9 cellular contexts compared by ENCODE assay signal in the genomic region with DNA sequence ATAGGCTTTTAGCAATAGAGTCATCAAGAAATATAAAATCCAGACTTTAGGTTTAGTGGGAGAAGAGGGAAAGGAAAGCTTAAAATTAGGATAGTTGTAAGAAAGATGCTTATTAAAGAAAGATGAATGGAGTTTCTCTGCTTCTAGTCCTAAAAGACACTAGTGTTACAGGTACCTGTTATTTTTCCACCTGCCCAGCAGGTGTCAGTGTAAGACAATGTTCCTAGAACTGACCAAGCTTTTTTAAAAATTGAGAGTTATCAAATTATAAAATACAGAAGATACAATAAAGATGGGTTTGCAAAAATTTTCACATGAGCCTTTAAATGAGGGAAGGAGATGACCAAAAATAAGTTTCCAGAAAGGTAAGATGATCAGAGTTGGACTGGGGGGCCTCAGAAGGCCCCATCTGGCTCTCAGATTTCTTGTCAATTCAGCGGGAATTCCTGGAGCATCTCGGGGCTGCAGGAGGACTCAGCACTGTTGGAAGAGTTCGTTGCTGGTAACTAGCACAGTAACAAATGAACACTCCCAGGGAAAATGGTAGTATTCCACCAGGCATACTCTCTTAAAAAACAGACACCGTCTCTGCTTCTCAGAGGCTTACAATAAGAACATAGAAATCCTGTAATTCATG.
DNase-seq lines count a peak whose midpoint lies in the region; ATAC-seq, FAIRE-seq and TF ChIP-seq lines count a peak whose summit lies in the region.
"Had no signal": no experiment of that assay in that cellular context is flagged by ENCODE, and none has a peak within 500 bp of the region (broad histone marks: within the 10 kb centered on the region; RNA-seq: fewer than 3 reads in every experiment).

No MANE protein-coding gene starts in this region.

- dilution Hi-C loops in keratinocyte (cut with MboI; ENCODE audit: extremely low pct_ligation_motif_present, low sequenced_read_pairs): no loop called here

- H3K27ac Mint-ChIP-seq in activated naive CD8-positive, alpha-beta T cell treated with anti-CD3 and anti-CD28 coated beads, Interleukin-2, amount 10 ng/mL, durations not matched to agents 7 days and 5 days: no peak overlapping the region

- FAIRE-seq in keratinocyte (lab: Jason Lieb, UNC): no peak

- no peaks in the 10 kb centered on the region for H4K20me1 ChIP-seq in keratinocyte (ENCODE audit: control insufficient read depth, extremely low read depth, insufficient read depth, low read length)

- H3K9me3 ChIP-seq in keratinocyte (ENCODE audit: control insufficient read depth, low read depth, low read length): no peaks in the 10 kb centered on the region

- H3K27me3 ChIP-seq in keratinocyte (ENCODE audit: control insufficient read depth, extremely low read depth, insufficient read depth, low read length): peaks cover 4% of the 10 kb centered on the region

- H3K36me3 ChIP-seq in keratinocyte (ENCODE audit: control insufficient read depth in 2 of 2, extremely low read depth in 1 of 2, insufficient read depth in 2 of 2, low read length in 2 of 2): no peaks in the 10 kb centered on the region

- ATAC-seq in activated naive CD8-positive, alpha-beta T cell treated with anti-CD3 and anti-CD28 coated beads, Interleukin-2, amount 10 ng/mL, durations not matched to agents 7 days and 5 days (ENCODE audit: low read depth): peak; percentile 30
- ATAC-seq in GM18517 (IDR thresholded peaks at IDR 0.05; ENCODE audit: unreplicated experiment): no peak
- ATAC-seq in GM21381 (IDR thresholded peaks at IDR 0.05; ENCODE audit: unreplicated experiment): no peak

- H3K9me3 Mint-ChIP-seq in activated naive CD8-positive, alpha-beta T cell treated with anti-CD3 and anti-CD28 coated beads, Interleukin-2, amount 10 ng/mL, durations not matched to agents 7 days and 5 days: peaks cover 8% of the 10 kb centered on the region

- no peak overlapping the region for H3K4me3 ChIP-seq in keratinocyte (ENCODE audit: control insufficient read depth in 2 of 3, extremely low read depth in 1 of 3, insufficient read depth in 2 of 3, low read depth in 1 of 3, low read length in 3 of 3)

- H3K4me3 Mint-ChIP-seq in activated naive CD8-positive, alpha-beta T cell treated with anti-CD3 and anti-CD28 coated beads, Interleukin-2, amount 10 ng/mL, durations not matched to agents 7 days and 5 days: no peak overlapping the region

- no peaks in the 10 kb centered on the region for H3K9me1 ChIP-seq in keratinocyte (ENCODE audit: control insufficient read depth, extremely low read depth, insufficient read depth, low read length)

- peak in 2 of 3 experiments; percentile 38 to 49 for TF ChIP-seq CTCF in keratinocyte (optimal IDR thresholded peaks at IDR 0.05 in 1 of 3, IDR thresholded peaks at IDR 0.05 in 1 of 3, conservative IDR thresholded peaks at IDR 0.05 in 1 of 3; ENCODE audit: extremely low read depth in 1 of 3, insufficient read depth in 2 of 3, low read length in 3 of 3)

- H3K36me3 Mint-ChIP-seq in activated naive CD8-positive, alpha-beta T cell treated with anti-CD3 and anti-CD28 coated beads, Interleukin-2, amount 10 ng/mL, durations not matched to agents 7 days and 5 days: peaks cover 5% of the 10 kb centered on the region

- no peaks in the 10 kb centered on the region for H3K79me2 ChIP-seq in keratinocyte (ENCODE audit: control insufficient read depth, insufficient read depth, low read length)

- H3K27me3 Mint-ChIP-seq in activated naive CD8-positive, alpha-beta T cell treated with anti-CD3 and anti-CD28 coated beads, Interleukin-2, amount 10 ng/mL, durations not matched to agents 7 days and 5 days: peaks cover 7% of the 10 kb centered on the region

- H3K4me1 ChIP-seq in keratinocyte (ENCODE audit: control insufficient read depth, extremely low read depth, insufficient read depth, low read length): no peaks in the 10 kb centered on the region

- no peak overlapping the region for H3K27ac ChIP-seq in keratinocyte (ENCODE audit: control insufficient read depth, insufficient read depth, low read length)
- H3K27ac ChIP-seq: epithelial cell of prostate had no signal

- POLR2A ChIA-PET in activated naive CD8-positive, alpha-beta T cell treated with anti-CD3 and anti-CD28 coated beads, Interleukin-2, amount 10 ng/mL, durations not matched to agents 7 days and 5 days (lab: Charles Lee): no interaction called here

- DNase-seq in stimulated activated CD4-positive, alpha-beta T cell treated with anti-CD3 and anti-CD28 coated beads, Interleukin-1b, Interleukin-23, amount 100 ng/mL, for 24 hours (ENCODE audit: low read depth in 4 of 4, low spot score in 1 of 4): peak in 3 of 4 experiments; percentile 24 to 32 (median 25)
- DNase-seq in stimulated activated CD4-positive, alpha-beta T cell treated with anti-CD3 and anti-CD28 coated beads, Interleukin-4, amount 100 ng/mL, for 1 hour: no peak
- DNase-seq in NCI-H1417 (lab: John Stamatoyannopoulos, UW) (peak; percentile 33 to 76 (median 71)), keratinocyte (ENCODE audit: low read depth, low spot score) (no peak), mucosa of gallbladder (ENCODE audit: low spot score) (no peak)
- no peak for DNase-seq in activated naive CD8-positive, alpha-beta T cell treated with anti-CD3 and anti-CD28 coated beads, Interleukin-2, amount 10 ng/mL, durations not matched to agents 7 days and 5 days

- H3K4me2 ChIP-seq in keratinocyte (ENCODE audit: control insufficient read depth, extremely low read depth, insufficient read depth, low read depth, low read length): no peak overlapping the region

- H2AFZ ChIP-seq in keratinocyte (ENCODE audit: control insufficient read depth, low read length): no peak overlapping the region

- H3K9ac ChIP-seq in keratinocyte (ENCODE audit: control insufficient read depth, extremely low read depth, insufficient read depth, low read length): no peak overlapping the region

- no peaks in the 10 kb centered on the region for H3K4me1 Mint-ChIP-seq in activated naive CD8-positive, alpha-beta T cell treated with anti-CD3 and anti-CD28 coated beads, Interleukin-2, amount 10 ng/mL, durations not matched to agents 7 days and 5 days

Comparison
In these comparisons a context has a peak if more than half of its experiments do, and no peak if none do; other contexts are left out.
1. DNase-seq: peak in stimulated activated CD4-positive, alpha-beta T cell treated with anti-CD3 and anti-CD28 coated beads, Interleukin-1b, Interleukin-23, amount 100 ng/mL, for 24 hours (3 of 4) and NCI-H1417 (3 of 3); none in stimulated activated CD4-positive, alpha-beta T cell treated with anti-CD3 and anti-CD28 coated beads, Interleukin-4, amount 100 ng/mL, for 1 hour (single experiment), activated naive CD8-positive, alpha-beta T cell treated with anti-CD3 and anti-CD28 coated beads, Interleukin-2, amount 10 ng/mL, durations not matched to agents 7 days and 5 days (single experiment), keratinocyte (single experiment) and mucosa of gallbladder (single experiment).